Comparison of ENCODE assay signal across 8 cellular contexts in genomic region chr11:62573592-62574362, GRCh38. TPM values are rescaled to one million over a fixed set of nuclear protein-coding genes. Genes with fewer than 3 reads are reported as not detected.
DNase-seq lines count a peak whose midpoint lies in the region; ATAC-seq and TF ChIP-seq lines count a peak whose summit lies in the region.

Gene EEF1G, minus strand, starts transcription at chr11:62573891. Its CDS starts 49 bp downstream, at chr11:62573842.

- H3K27me3 Mint-ChIP-seq in IgD-negative memory B cell: no peaks in the 10 kb centered on the region

- peak within 1 kb of the TSS; percentile 99 for H3K4me3 ChIP-seq in epithelial cell of esophagus (ENCODE audit: low read length)

- peaks cover 26 to 37% (median 36%) of the 10 kb centered on the region in 3 donors for H3K4me1 Mint-ChIP-seq in IgD-negative memory B cell

- no peaks in the 10 kb centered on the region for H3K9me3 Mint-ChIP-seq in IgD-negative memory B cell

- TF ChIP-seq CTCF in epithelial cell of esophagus (IDR thresholded peaks at IDR 0.05; ENCODE audit: insufficient read depth, low read depth, low read length, missing control alignments): no peak

- ATAC-seq in GM21529 (IDR thresholded peaks at IDR 0.05; ENCODE audit: unreplicated experiment): peak; percentile 82

- peaks cover 2% of the 10 kb centered on the region for H3K36me3 Mint-ChIP-seq in IgD-negative memory B cell

- H3K4me3 Mint-ChIP-seq in IgD-negative memory B cell: peak within 1 kb of the TSS; percentile 96 to 98 (median 97)

- H3K27ac Mint-ChIP-seq in IgD-negative memory B cell: peak within 1 kb of the TSS; percentile 87 to 97 (median 96)

- DNase-seq in DMS 273 treated with DMSO at 0.1 percent for 48 hours (lab: John Stamatoyannopoulos, UW) (peak; percentile 97), OCI-M2 (lab: John Stamatoyannopoulos, UW; ENCODE audit: unreplicated experiment) (peak; percentile 91), activated T-cell treated with anti-CD3 and anti-CD28 coated beads for 4 hours (peak; percentile 95), epithelial cell of esophagus (ENCODE audit: low read depth) (peak; percentile 100), mucosa of gallbladder (ENCODE audit: low spot score) (peak; percentile 100)
- DNase-seq in stimulated activated CD8-positive, alpha-beta memory T cell treated with anti-CD3 and anti-CD28 coated beads, Interleukin-4, amount 100 ng/mL, for 4 hours (ENCODE audit: low read depth in 2 of 2, low spot score in 1 of 2): peak; percentile 94 to 97

RNA-seq across cellular contexts. Expression of gene EEF1G, which starts in this region (rescaled TPM):
- 1,657 TPM for polyA plus RNA-seq in IgD-negative memory B cell
- total RNA-seq in mucosa of gallbladder: 1,062 TPM

Comparison
In these comparisons a context has a peak if more than half of its experiments do, and no peak if none do; other contexts are left out.
1. Peak in every context shown above with its lines: DNase-seq, ATAC-seq and H3K4me3 ChIP-seq.